Comparison of ENCODE assay signal across 12 cellular contexts in the genomic region with DNA sequence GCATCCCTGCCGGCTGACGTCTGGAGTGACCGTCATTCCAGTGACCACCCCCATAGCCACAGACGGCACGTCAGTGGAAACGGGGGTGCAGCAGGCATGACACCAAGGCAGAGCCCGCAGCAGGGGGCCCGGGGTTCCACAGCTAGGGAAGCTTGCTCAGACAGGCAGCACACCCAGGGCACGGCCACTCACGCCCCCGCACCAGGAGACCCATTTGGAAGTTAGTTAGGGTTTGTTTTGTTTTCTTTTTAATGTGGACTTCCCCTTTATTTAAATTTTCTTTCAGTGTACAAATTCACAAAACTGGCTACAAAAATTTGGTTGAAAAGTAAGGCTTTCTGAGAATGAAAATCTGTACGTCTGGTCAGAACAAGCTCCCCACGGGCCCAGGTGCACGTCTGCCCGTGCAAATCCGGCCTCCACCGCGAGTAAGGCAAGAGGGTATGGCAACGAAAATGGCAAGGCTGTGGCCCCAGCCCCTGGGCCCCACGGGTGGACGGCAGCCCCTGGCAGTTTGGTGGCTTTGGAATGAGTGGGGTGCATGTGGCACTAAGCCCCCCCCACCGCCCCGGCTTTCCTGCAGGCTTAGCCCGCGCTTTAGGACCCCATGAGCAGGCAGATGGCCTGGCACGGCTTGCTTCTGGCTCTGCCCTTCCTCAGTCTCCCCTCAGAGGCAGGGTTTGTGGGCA.
DNase-seq lines count a peak whose midpoint lies in the region; ATAC-seq and TF ChIP-seq lines count a peak whose summit lies in the region.
"Had no signal": no experiment of that assay in that cellular context is flagged by ENCODE, and none has a peak within 500 bp of the region (broad histone marks: within the 10 kb centered on the region; RNA-seq: fewer than 3 reads in every experiment).

No MANE protein-coding gene starts in this region.

- H3K4me1 ChIP-seq in mammary epithelial cell (ENCODE audit: insufficient read depth, low read length), result peaks cover 34% of the 10 kb centered on the region
- peaks cover 0 to 15% of the 10 kb centered on the region in 2 donors for H3K4me1 ChIP-seq in breast epithelium
- H3K4me1 ChIP-seq in effector memory CD4-positive, alpha-beta T cell (ENCODE audit: control insufficient read depth, insufficient read depth, low read length, poor library complexity, severe bottlenecking), result peaks cover 22% of the 10 kb centered on the region

- CTCF ChIA-PET in mammary epithelial cell (lab: Charles Lee; ENCODE audit: low non-redundant PET), result no interaction called here

- TF ChIP-seq POLR2A in breast epithelium (IDR thresholded peaks at IDR 0.05) (no peak), lower leg skin (IDR thresholded peaks at IDR 0.05) (no peak)

- TF ChIP-seq CTCF in mammary epithelial cell (conservative IDR thresholded peaks at IDR 0.05 in 1 of 2, IDR thresholded peaks at IDR 0.05 in 1 of 2; ENCODE audit: extremely low read depth in 1 of 2, insufficient read depth in 1 of 2, low read depth in 1 of 2, low read length in 2 of 2) (no peak), breast epithelium (IDR thresholded peaks at IDR 0.05) (no peak), lower leg skin (IDR thresholded peaks at IDR 0.05) (no peak)

- H3K36me3 ChIP-seq in mammary epithelial cell (ENCODE audit: insufficient read depth, low read length) (peaks cover 2% of the 10 kb centered on the region), breast epithelium (no peaks in the 10 kb centered on the region)
- peaks cover 27% of the 10 kb centered on the region for H3K36me3 ChIP-seq in effector memory CD4-positive, alpha-beta T cell (ENCODE audit: control insufficient read depth, insufficient read depth, low read length)

- WGBS in mammary epithelial cell (ENCODE audit: low coverage, missing lambda C conversion rate), result 8% methylated on average over 11 of the region's 26 CpGs
- WGBS in lower leg skin, 2 donors, result 75 to 78% methylated on average over 26 of the region's 26 CpGs

- H3K79me2 ChIP-seq in mammary epithelial cell (ENCODE audit: insufficient read depth, low read length), result peaks cover 20% of the 10 kb centered on the region

- dilution Hi-C loops in mammary epithelial cell (cut with HindIII; ENCODE audit: low sequenced_read_pairs), result loop anchor here (5.0 kb wide), 4 partner anchors 42 to 88 kb away; no protein-coding TSS in a partner anchor

- H3K4me3 ChIP-seq in mammary epithelial cell (replicated peaks in 1 of 3; ENCODE audit: insufficient read depth in 1 of 3, low read depth in 2 of 3, low read length in 3 of 3) (peak overlapping the region in 1 of 3 experiments; percentile 7), breast epithelium (no peak overlapping the region), lower leg skin (ENCODE audit: low read depth, poor library complexity, severe bottlenecking) (no peak overlapping the region)
- H3K4me3 ChIP-seq in effector memory CD4-positive, alpha-beta T cell (ENCODE audit: insufficient read depth, low read depth, low read length, poor library complexity, severe bottlenecking), result no peak overlapping the region

- no TSS peak for BruUV-seq in mammary epithelial cell (replicated peaks; lab: Mats Ljungman, UMichigan)

- in situ Hi-C loops in mammary epithelial cell (cut with MboI; ENCODE audit: low sequenced_read_pairs in 2 of 2), result no loop called here

- H2AFZ ChIP-seq in mammary epithelial cell (ENCODE audit: low read depth, low read length), result no peak overlapping the region

- ATAC-seq in HG03060 (IDR thresholded peaks at IDR 0.05; ENCODE audit: low read depth, unreplicated experiment) (peak; percentile 30), GM21515 (IDR thresholded peaks at IDR 0.05; ENCODE audit: unreplicated experiment) (no peak)
- ATAC-seq: left lobe of liver had no signal

- intact Hi-C loops in mammary epithelial cell (cut with micrococcal nuclease), result no loop called here
- intact Hi-C loops in breast epithelium (cut with DNase I; ENCODE audit: low total_unique reads), result loop anchor here (5.0 kb wide), 1 partner anchor 1428 kb away; no protein-coding TSS in a partner anchor
- intact Hi-C loops in lower leg skin (cut with DNase I; ENCODE audit: low total_unique reads), result loop anchor here (10.0 kb wide), 1 partner anchor 115 kb away; no protein-coding TSS in a partner anchor

- peak overlapping the region; percentile 63 for H3K4me2 ChIP-seq in mammary epithelial cell (ENCODE audit: insufficient read depth, low read depth, low read length)

- H3K27ac ChIP-seq in mammary epithelial cell (ENCODE audit: insufficient read depth, low read depth, low read length), result peak overlapping the region; percentile 48
- H3K27ac ChIP-seq in breast epithelium, result no peak overlapping the region
- peak overlapping the region; percentile 48 for H3K27ac ChIP-seq in effector memory CD4-positive, alpha-beta T cell (ENCODE audit: insufficient read depth, low read length, poor library complexity, severe bottlenecking)

- H3K27me3 ChIP-seq in mammary epithelial cell (ENCODE audit: insufficient read depth, low read length), result no peaks in the 10 kb centered on the region
- no peaks in the 10 kb centered on the region for H3K27me3 ChIP-seq in breast epithelium
- no peaks in the 10 kb centered on the region for H3K27me3 ChIP-seq in effector memory CD4-positive, alpha-beta T cell (replicated peaks; ENCODE audit: control insufficient read depth, insufficient read depth, low read length, poor library complexity, severe bottlenecking)

- DNase-seq in mammary epithelial cell (no peak), breast epithelium (ENCODE audit: low spot score in 2 of 2) (no peak), lower leg skin (ENCODE audit: low spot score in 2 of 2) (no peak), RPMI8226 (no peak), C1 segment of cervical spinal cord (lab: John Stamatoyannopoulos, UW) (no peak)
- DNase-seq in effector memory CD4-positive, alpha-beta T cell, result no peak
- DNase-seq: activated effector memory CD4-positive, alpha-beta T cell treated with Interleukin-2 at 50 U/mL for 16 hours; endodermal cell; NCI-H2107 had no signal

- H3K9ac ChIP-seq in mammary epithelial cell (ENCODE audit: insufficient read depth, low read length), result no peak overlapping the region

- no peaks in the 10 kb centered on the region for H4K20me1 ChIP-seq in mammary epithelial cell (ENCODE audit: insufficient read depth, low read length)

- no peaks in the 10 kb centered on the region for H3K9me3 ChIP-seq in mammary epithelial cell (replicated peaks; ENCODE audit: insufficient read depth, low read length)
- H3K9me3 ChIP-seq in breast epithelium, result no peaks in the 10 kb centered on the region
- no peaks in the 10 kb centered on the region for H3K9me3 ChIP-seq in effector memory CD4-positive, alpha-beta T cell (ENCODE audit: control insufficient read depth, low read length)

Comparison
In these comparisons a context has a peak if more than half of its experiments do, and no peak if none do; other contexts are left out.
1. H3K27ac ChIP-seq: peak in mammary epithelial cell (single experiment) and effector memory CD4-positive, alpha-beta T cell (single experiment); none in breast epithelium (0 of 2).